Comparison of ENCODE assay signal across 9 cellular contexts in the genomic region with DNA sequence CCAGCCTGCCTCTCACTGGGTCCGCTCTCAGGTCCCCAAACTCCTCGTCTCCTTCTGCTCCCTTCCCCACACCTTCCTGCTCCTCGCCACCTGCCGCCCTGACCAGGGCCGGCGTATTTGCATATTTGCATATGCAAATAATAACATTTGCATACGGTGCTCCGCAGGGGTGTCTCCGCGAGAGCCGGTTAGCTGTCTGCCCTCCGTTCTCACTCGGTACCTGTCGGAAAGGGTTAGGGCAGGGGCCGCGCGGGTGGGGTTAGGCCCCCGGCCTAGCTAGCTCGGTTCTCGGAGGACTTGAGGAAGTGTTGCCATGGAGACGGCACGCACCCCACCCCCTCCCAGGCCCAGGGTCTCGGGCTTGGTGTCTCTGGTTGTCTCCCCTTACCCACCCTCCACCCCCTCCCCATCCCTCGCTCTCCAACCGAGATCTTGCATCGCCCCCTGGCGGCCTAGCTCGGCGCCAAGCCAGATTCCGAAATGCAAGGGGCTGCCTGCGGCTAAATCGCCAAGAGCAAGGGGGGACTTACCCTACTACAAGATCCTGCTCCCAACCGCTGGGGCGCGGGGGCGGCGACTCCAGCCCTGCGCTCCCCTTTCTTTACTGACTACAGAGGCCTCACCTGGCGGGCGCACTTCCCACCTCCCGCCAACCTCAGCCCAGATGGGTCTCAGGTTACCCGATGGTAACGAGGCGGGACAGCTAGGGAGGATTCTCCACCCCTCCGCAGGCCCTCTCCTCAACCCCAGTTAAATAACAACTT. TPM values are rescaled to one million over a fixed set of nuclear protein-coding genes. Genes with fewer than 3 reads are reported as not detected.
A peak's percentile ranks its signal among the peaks of the same experiment; 100 is the strongest.
DNase-seq lines count a peak whose midpoint lies in the region; ATAC-seq, FAIRE-seq and TF ChIP-seq lines count a peak whose summit lies in the region.
"Had no signal": no experiment of that assay in that cellular context is flagged by ENCODE, and none has a peak within 500 bp of the region (broad histone marks: within the 10 kb centered on the region; RNA-seq: fewer than 3 reads in every experiment).

No MANE protein-coding gene starts in this region.

- 3% methylated on average over 45 of the region's 45 CpGs for WGBS in right cardiac atrium

- DNase-seq in BJ (ENCODE audit: low read depth): no peak
- no peak for DNase-seq in GM19239 (ENCODE audit: insufficient read length, low spot score)
- DNase-seq in LNCaP clone FGC (ENCODE audit: low read depth): peak; percentile 72
- peak; percentile 89 to 92 for DNase-seq in SJCRH30
- peak; percentile 80 for DNase-seq in activated naive CD8-positive, alpha-beta T cell treated with anti-CD3 and anti-CD28 coated beads, Interleukin-2, amount 10 ng/mL, durations not matched to agents 7 days and 5 days
- DNase-seq in right cardiac atrium: peak; percentile 54 to 81 (median 80)
- DNase-seq in MG63: no peak

- peak; percentile 84 for TF ChIP-seq CTCF in BJ (IDR thresholded peaks at IDR 0.05; ENCODE audit: insufficient read depth, low read depth, low read length)
- peak; percentile 69 for TF ChIP-seq CTCF in LNCaP clone FGC (IDR thresholded peaks at IDR 0.05; ENCODE audit: control insufficient read depth, extremely low read depth, insufficient read depth)

- no peaks in the 10 kb centered on the region for H3K36me3 ChIP-seq in BJ (ENCODE audit: control insufficient read depth, insufficient read depth, low read length)
- peaks cover 41% of the 10 kb centered on the region for H3K36me3 ChIP-seq in SJCRH30
- peaks cover 22 to 26% (median 23%) of the 10 kb centered on the region in 3 donors for H3K36me3 ChIP-seq in skeletal muscle tissue (ENCODE audit: control insufficient read depth in 3 of 3, insufficient read depth in 3 of 3, low read length in 3 of 3)
- H3K36me3 ChIP-seq in MG63: no peaks in the 10 kb centered on the region

- FAIRE-seq in GM19239 (lab: Jason Lieb, UNC): peak; percentile 73

- H3K36me3 Mint-ChIP-seq in activated naive CD8-positive, alpha-beta T cell treated with anti-CD3 and anti-CD28 coated beads, Interleukin-2, amount 10 ng/mL, durations not matched to agents 7 days and 5 days: peaks cover 6% of the 10 kb centered on the region

- H3K4me3 Mint-ChIP-seq in activated naive CD8-positive, alpha-beta T cell treated with anti-CD3 and anti-CD28 coated beads, Interleukin-2, amount 10 ng/mL, durations not matched to agents 7 days and 5 days: peak overlapping the region; percentile 71

- H3K27ac ChIP-seq in SJCRH30 (no peak overlapping the region), right cardiac atrium (ENCODE audit: low read length) (no peak overlapping the region), skeletal muscle tissue (ENCODE audit: low read depth, low read length) (no peak overlapping the region)

- H3K9me3 Mint-ChIP-seq in activated naive CD8-positive, alpha-beta T cell treated with anti-CD3 and anti-CD28 coated beads, Interleukin-2, amount 10 ng/mL, durations not matched to agents 7 days and 5 days: no peaks in the 10 kb centered on the region

- H3K4me3 ChIP-seq in BJ (ENCODE audit: low read depth, low read length): peak overlapping the region; percentile 14; the same call in 1 of the 2 replicates
- H3K4me3 ChIP-seq in LNCaP clone FGC (ENCODE audit: low read depth, low read length): peak overlapping the region; percentile 52
- H3K4me3 ChIP-seq in SJCRH30: no peak overlapping the region
- H3K4me3 ChIP-seq in right cardiac atrium (ENCODE audit: low read length): peak overlapping the region; percentile 37
- H3K4me3 ChIP-seq in skeletal muscle tissue (ENCODE audit: low read length in 3 of 3): peak overlapping the region; percentile 37 to 45 (median 43)
- no peak overlapping the region for H3K4me3 ChIP-seq in MG63

- H3K27me3 Mint-ChIP-seq in activated naive CD8-positive, alpha-beta T cell treated with anti-CD3 and anti-CD28 coated beads, Interleukin-2, amount 10 ng/mL, durations not matched to agents 7 days and 5 days: peaks cover 32% of the 10 kb centered on the region

- POLR2A ChIA-PET in BJ (lab: Charles Lee): interaction anchor here (0.6 kb wide), 1 partner anchor 146 kb away, joined by 3 read pairs; no protein-coding TSS in a partner anchor
- POLR2A ChIA-PET in activated naive CD8-positive, alpha-beta T cell treated with anti-CD3 and anti-CD28 coated beads, Interleukin-2, amount 10 ng/mL, durations not matched to agents 7 days and 5 days (lab: Charles Lee): interaction anchor here (1.0 to 8.8 kb wide), 5 partner anchors 10 to 29 kb away, joined by 3 to 71 read pairs (median 5); a partner anchor contains a TSS

- H3K4me1 ChIP-seq in SJCRH30 (peaks cover 23% of the 10 kb centered on the region), right cardiac atrium (ENCODE audit: control insufficient read depth, insufficient read depth, low read length) (peaks cover 2% of the 10 kb centered on the region), skeletal muscle tissue (ENCODE audit: control insufficient read depth in 3 of 3, insufficient read depth in 3 of 3, low read length in 3 of 3) (peaks cover 69 to 94% (median 81%) of the 10 kb centered on the region in 3 donors)

- peak overlapping the region; percentile 66 for H3K27ac Mint-ChIP-seq in activated naive CD8-positive, alpha-beta T cell treated with anti-CD3 and anti-CD28 coated beads, Interleukin-2, amount 10 ng/mL, durations not matched to agents 7 days and 5 days

- H3K27me3 ChIP-seq in BJ (ENCODE audit: control insufficient read depth, insufficient read depth, low read length) (no peaks in the 10 kb centered on the region; the same call in 1 of the 2 replicates), SJCRH30 (no peaks in the 10 kb centered on the region), right cardiac atrium (ENCODE audit: control insufficient read depth, insufficient read depth) (no peaks in the 10 kb centered on the region), skeletal muscle tissue (ENCODE audit: control insufficient read depth in 3 of 3, insufficient read depth in 3 of 3, low read length in 3 of 3) (peaks cover 15 to 35% (median 28%) of the 10 kb centered on the region in 3 donors), MG63 (no peaks in the 10 kb centered on the region)

- H3K9ac ChIP-seq in skeletal muscle tissue (ENCODE audit: low read depth in 1 of 3, low read length in 3 of 3): peak overlapping the region in 1 of 3 donors; percentile 16

- intact Hi-C loops in right cardiac atrium (cut with DNase I): no loop called here

- peaks cover 44% of the 10 kb centered on the region for H3K4me1 Mint-ChIP-seq in activated naive CD8-positive, alpha-beta T cell treated with anti-CD3 and anti-CD28 coated beads, Interleukin-2, amount 10 ng/mL, durations not matched to agents 7 days and 5 days

- CTCF ChIA-PET in BJ (lab: Yijun Ruan, JAX): interaction anchor here (0.6 to 14.1 kb wide), 33 partner anchors 9 to 234 kb away, joined by 3 to 334 read pairs (median 4); a partner anchor contains a TSS

- H3K9me3 ChIP-seq in SJCRH30 (replicated peaks) (no peaks in the 10 kb centered on the region), right cardiac atrium (ENCODE audit: control insufficient read depth, low read length) (no peaks in the 10 kb centered on the region), skeletal muscle tissue (ENCODE audit: control insufficient read depth in 3 of 3, low read length in 3 of 3) (no peaks in the 10 kb centered on the region), MG63 (no peaks in the 10 kb centered on the region)

- no peak for ATAC-seq in activated naive CD8-positive, alpha-beta T cell treated with anti-CD3 and anti-CD28 coated beads, Interleukin-2, amount 10 ng/mL, durations not matched to agents 7 days and 5 days (ENCODE audit: low read depth)
- peak in 1 of 2 donors; percentile 1 for ATAC-seq in right cardiac atrium

RNA-seq across cellular contexts. Expression of a gene that starts 8.1 kb away (rescaled TPM):
- 0.12 and 0.48 TPM in 2 replicates for polyA plus RNA-seq in BJ (2011; rRNA removed)
- 0.62 and 0.67 TPM in 2 replicates for polyA minus RNA-seq in BJ (2011; rRNA and poly(A)+ RNA removed)
- total RNA-seq in SJCRH30 (2014; rRNA removed; shearing (Covaris generic)): 1,199 and 1,339 TPM in 2 replicates
- total RNA-seq in activated naive CD8-positive, alpha-beta T cell treated with anti-CD3 and anti-CD28 coated beads, Interleukin-2, amount 10 ng/mL, durations not matched to agents 7 days and 5 days: 10 to 100 TPM; 10.7 to 11.4 TPM
- total RNA-seq in right cardiac atrium: 1 to 10 TPM in 3 of 4 donors, under 1 TPM in 1; 0.91 to 2.3 (median 1.6) TPM
- polyA plus RNA-seq in right cardiac atrium: 1.2 TPM
- 166 TPM for total RNA-seq in skeletal muscle tissue
- 0.86 TPM in 1 of 2 replicates, not detected in the other for total RNA-seq in MG63 (2014; rRNA removed; shearing (Covaris generic); ENCODE audit: low replicate concordance)

RNA-seq across cellular contexts. Expression of a gene that starts 13.4 kb away (rescaled TPM):
- 299 and 550 TPM in 2 replicates for polyA plus RNA-seq in BJ (2011; rRNA removed)
- polyA minus RNA-seq in BJ (2011; rRNA and poly(A)+ RNA removed): 213 and 403 TPM in 2 replicates
- total RNA-seq in SJCRH30 (2014; rRNA removed; shearing (Covaris generic)): 1,504 and 1,712 TPM in 2 replicates
- 100 to 1,000 TPM; 142 to 159 TPM for total RNA-seq in activated naive CD8-positive, alpha-beta T cell treated with anti-CD3 and anti-CD28 coated beads, Interleukin-2, amount 10 ng/mL, durations not matched to agents 7 days and 5 days
- 10 to 100 TPM; 27.4 to 33.2 (median 29.9) TPM for total RNA-seq in right cardiac atrium
- polyA plus RNA-seq in right cardiac atrium: 17.9 TPM
- 91.3 TPM for total RNA-seq in skeletal muscle tissue
- 232 and 343 TPM in 2 replicates for total RNA-seq in MG63 (2014; rRNA removed; shearing (Covaris generic); ENCODE audit: low replicate concordance)

RNA-seq across cellular contexts. Expression of a gene that starts 26.3 kb away (rescaled TPM):
- polyA plus RNA-seq in BJ (2011; rRNA removed) (1.4 and 2.8 TPM in 2 replicates), right cardiac atrium (1.2 TPM)
- polyA minus RNA-seq in BJ (2011; rRNA and poly(A)+ RNA removed): 1.8 and 2.2 TPM in 2 replicates
- 91.1 and 92.7 TPM in 2 replicates for total RNA-seq in SJCRH30 (2014; rRNA removed; shearing (Covaris generic))
- total RNA-seq in activated naive CD8-positive, alpha-beta T cell treated with anti-CD3 and anti-CD28 coated beads, Interleukin-2, amount 10 ng/mL, durations not matched to agents 7 days and 5 days: 1 to 10 TPM; 1.7 to 2.4 TPM
- total RNA-seq in right cardiac atrium (under 1 TPM in 3 of 4 donors, not detected in 1; 0.11 to 0.39 (median 0.29) TPM), skeletal muscle tissue (not detected)
- 1.2 TPM in 1 of 2 replicates, not detected in the other for total RNA-seq in MG63 (2014; rRNA removed; shearing (Covaris generic); ENCODE audit: low replicate concordance)
- total RNA-seq: subcutaneous adipose tissue had no signal

Comparison
In these comparisons a context has a peak if more than half of its experiments do, and no peak if none do; other contexts are left out.
1. DNase-seq: peak in LNCaP clone FGC (single experiment), SJCRH30 (2 of 2), activated naive CD8-positive, alpha-beta T cell treated with anti-CD3 and anti-CD28 coated beads, Interleukin-2, amount 10 ng/mL, durations not matched to agents 7 days and 5 days (single experiment) and right cardiac atrium (3 of 3); none in BJ (single experiment), GM19239 (single experiment) and MG63 (single experiment).
2. H3K4me3 ChIP-seq: peak in BJ (single experiment), LNCaP clone FGC (single experiment), right cardiac atrium (single experiment) and skeletal muscle tissue (3 of 3); none in SJCRH30 (single experiment) and MG63 (single experiment).
3. RNA of a gene that starts 8.1 kb away (total RNA-seq): 1,199 to 1,339 TPM in SJCRH30 and 166 TPM in skeletal muscle tissue (single experiment); 10.7 to 11.4 TPM in activated naive CD8-positive, alpha-beta T cell treated with anti-CD3 and anti-CD28 coated beads, Interleukin-2, amount 10 ng/mL, durations not matched to agents 7 days and 5 days, 0.91 to 2.3 TPM in right cardiac atrium and 0.86 TPM in MG63; every median in the first group is over 10 times any median in the second.
4. RNA of a gene that starts 26.3 kb away (total RNA-seq): 91.1 to 92.7 TPM in SJCRH30; 1.7 to 2.4 TPM in activated naive CD8-positive, alpha-beta T cell treated with anti-CD3 and anti-CD28 coated beads, Interleukin-2, amount 10 ng/mL, durations not matched to agents 7 days and 5 days, 0.11 to 0.39 TPM in right cardiac atrium, not detected in skeletal muscle tissue (single experiment) and 1.2 TPM in MG63; every median in the first group is over 10 times any median in the second.